10 cellular contexts compared by ENCODE assay signal in the genomic region with DNA sequence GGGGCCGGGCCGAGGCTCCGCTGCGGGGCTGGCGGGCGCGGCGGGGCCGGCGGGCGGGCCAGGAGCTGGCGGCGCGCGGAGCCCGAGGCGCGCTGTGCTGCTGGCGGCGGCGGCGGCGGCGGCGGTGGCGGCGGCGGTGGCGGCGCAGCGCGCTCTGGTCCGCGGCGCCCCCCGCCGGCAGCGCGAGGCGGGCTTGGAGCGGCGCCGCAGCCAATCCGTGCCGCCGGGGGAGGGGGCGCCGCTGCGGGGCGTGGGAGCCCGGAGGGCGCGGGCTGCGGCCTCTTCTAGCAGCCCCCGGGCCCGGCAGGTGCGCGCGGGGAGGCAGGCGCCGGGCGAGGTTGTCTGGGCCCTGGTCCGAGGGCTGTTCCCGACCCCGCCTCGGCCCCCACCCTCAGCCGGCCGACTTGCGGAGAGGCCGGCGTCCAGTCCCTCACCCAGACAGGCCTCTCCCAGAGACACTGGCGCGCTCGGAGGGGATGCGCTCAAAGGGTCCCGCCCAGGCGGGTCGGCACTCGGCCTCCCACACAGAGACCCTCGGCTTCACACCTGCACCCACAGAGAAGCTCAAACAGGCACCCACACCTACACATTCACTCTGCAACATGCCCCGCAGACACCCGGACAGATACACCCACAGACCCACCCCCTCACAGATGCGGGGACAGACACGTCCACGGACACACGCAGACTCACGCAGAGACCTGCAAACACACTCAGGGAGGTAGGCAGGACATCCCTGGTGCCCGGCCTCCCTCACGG. TPM values are rescaled to one million over a fixed set of nuclear protein-coding genes. Genes with fewer than 3 reads are reported as not detected.
DNase-seq lines count a peak whose midpoint lies in the region; TF ChIP-seq lines count a peak whose summit lies in the region.
"Had no signal": no experiment of that assay in that cellular context is flagged by ENCODE, and none has a peak within 500 bp of the region (broad histone marks: within the 10 kb centered on the region; RNA-seq: fewer than 3 reads in every experiment).

A gene (minus strand): TSS at position 156 of the 759 bp plus-strand sequence. CDS start 275 bp downstream, outside the sequence.

- peaks cover 71% of the 10 kb centered on the region for H3K27me3 Mint-ChIP-seq in type B pancreatic cell

- H3K36me3 Mint-ChIP-seq in type B pancreatic cell = no peaks in the 10 kb centered on the region

- peaks cover 52% of the 10 kb centered on the region for H3K27me3 ChIP-seq in iPS-18a (ENCODE audit: control insufficient read depth, insufficient read depth, low read length)

- TF ChIP-seq CTCF in VCaP (conservative IDR thresholded peaks at IDR 0.05) (peak; percentile 48), type B pancreatic cell (conservative IDR thresholded peaks at IDR 0.05) (no peak)

- no peak within 1 kb of the TSS for H3K27ac Mint-ChIP-seq in type B pancreatic cell

- no peak within 1 kb of the TSS for H3K9ac ChIP-seq in iPS-18a (ENCODE audit: low read length)
- H3K9ac ChIP-seq: KMS-11 had no signal

- H3K4me1 ChIP-seq in iPS-18a (ENCODE audit: control insufficient read depth, low read depth, low read length) = peaks cover 11% of the 10 kb centered on the region

- H3K27ac ChIP-seq in VCaP = peak within 1 kb of the TSS; percentile 66; the same call in 1 of the 2 replicates
- H3K27ac ChIP-seq in iPS-18a (ENCODE audit: low read length) = no peak within 1 kb of the TSS
- H3K27ac ChIP-seq: KMS-11 had no signal

- no peaks in the 10 kb centered on the region for H3K9me3 Mint-ChIP-seq in type B pancreatic cell

- H3K4me3 ChIP-seq in iPS-18a (ENCODE audit: low read length) = peak within 1 kb of the TSS; percentile 66

- peaks cover 17% of the 10 kb centered on the region for H3K4me1 Mint-ChIP-seq in type B pancreatic cell (ENCODE audit: unreplicated experiment)

- H3K4me3 Mint-ChIP-seq in type B pancreatic cell = peak within 1 kb of the TSS; percentile 79

- H3K9me3 ChIP-seq in iPS-18a (ENCODE audit: control insufficient read depth, low read depth, low read length) = no peaks in the 10 kb centered on the region

- H3K36me3 ChIP-seq in iPS-18a (ENCODE audit: control insufficient read depth, low read depth, low read length) = no peaks in the 10 kb centered on the region

- DNase-seq in activated T-cell treated with anti-CD3 and anti-CD28 coated beads for 48 hours (ENCODE audit: low read depth) (peak; percentile 6), activated T-cell treated with anti-CD3 and anti-CD28 coated beads for 4 hours (no peak), type B pancreatic cell (ENCODE audit: extremely low spot score, unreplicated experiment) (no peak), medulla oblongata (ENCODE audit: extremely low spot score) (no peak), A172 (ENCODE audit: low spot score) (no peak)
- no peak for DNase-seq in activated CD4-positive, CD25-positive, alpha-beta regulatory T cell (lab: John Stamatoyannopoulos, UW)

RNA-seq across cellular contexts. Expression of the gene that starts here (rescaled TPM):
- total RNA-seq in type B pancreatic cell (ENCODE audit: low replicate concordance) = 3.6 and 7.5 TPM in 2 replicates
- 0.02 TPM in 1 of 2 replicates, not detected in the other for total RNA-seq in A172 (2014; rRNA removed; shearing (Covaris generic))
- total RNA-seq: pulmonary artery endothelial cell had no signal
